Comparison of ENCODE assay signal across 28 cellular contexts in the genomic region with DNA sequence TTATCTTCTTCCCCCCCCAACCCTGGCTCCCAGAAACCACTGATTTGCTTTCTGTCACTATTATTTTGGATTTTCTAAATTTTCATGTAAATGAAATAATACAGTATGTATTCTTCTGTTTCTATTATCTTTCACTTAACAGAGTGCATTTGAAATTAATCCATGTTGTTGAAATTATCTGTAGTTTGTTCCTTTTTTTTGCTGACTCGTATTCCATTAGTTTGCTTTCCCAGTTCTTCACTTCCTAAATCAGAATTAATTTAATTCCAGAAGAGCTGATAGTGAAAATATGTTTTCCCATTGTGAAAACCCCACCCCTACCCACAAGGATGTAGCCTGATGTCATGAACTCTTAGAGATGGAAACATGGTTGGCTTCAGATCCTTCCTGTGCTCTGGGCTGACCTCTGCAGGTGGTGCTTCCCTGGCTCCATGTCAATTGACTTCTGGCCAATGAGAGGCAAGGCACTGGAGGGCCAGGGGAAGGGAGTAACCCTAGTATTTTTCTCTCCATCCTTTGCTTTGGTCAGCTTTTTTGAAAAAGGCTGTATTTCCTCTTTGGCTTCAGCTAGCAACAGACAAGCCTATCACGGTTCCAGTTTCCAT.
DNase-seq lines count a peak whose midpoint lies in the region; ATAC-seq, FAIRE-seq and TF ChIP-seq lines count a peak whose summit lies in the region.
"Had no signal": no experiment of that assay in that cellular context is flagged by ENCODE, and none has a peak within 500 bp of the region (broad histone marks: within the 10 kb centered on the region; RNA-seq: fewer than 3 reads in every experiment).

No MANE protein-coding gene starts in this region.

- H4K8ac ChIP-seq in H1 (ENCODE audit: extremely low read depth, insufficient read depth, low read length): no peak overlapping the region

- no peak overlapping the region for H3K4me2 ChIP-seq in H1 (ENCODE audit: insufficient read depth in 1 of 2, low read depth in 2 of 2, low read length in 2 of 2)
- H3K4me2 ChIP-seq in HepG2 (ENCODE audit: low read depth, low read length): no peak overlapping the region
- H3K4me2 ChIP-seq: A549 had no signal

- H3K27ac ChIP-seq in heart left ventricle (peak overlapping the region in 4 of 12 donors; percentile 4 to 60 (median 54)), H1 (ENCODE audit: low read depth, low read length) (no peak overlapping the region), HepG2 (ENCODE audit: extremely low read length, insufficient read depth, low read length) (no peak overlapping the region)
- H3K27ac ChIP-seq: A549, epithelial cell of prostate, neutrophil, upper lobe of right lung had no signal

- H3K23ac ChIP-seq in H1 (ENCODE audit: insufficient read length): no peak overlapping the region

- H3K79me1 ChIP-seq in H1 (ENCODE audit: low read depth, low read length): no peaks in the 10 kb centered on the region

- H2AFZ ChIP-seq in H1 (ENCODE audit: low read length) (no peak overlapping the region), HepG2 (ENCODE audit: low read length) (no peak overlapping the region)

- peak; percentile 45 for FAIRE-seq in H1 (lab: Jason Lieb, UNC)
- no peak for FAIRE-seq in HepG2 (lab: Jason Lieb, UNC)
- FAIRE-seq: A549, keratinocyte, small intestine had no signal

- H3K9ac ChIP-seq in H1 (replicated peaks in 1 of 4; ENCODE audit: extremely low read depth in 1 of 4, low read depth in 3 of 4, low read length in 3 of 4): no peak overlapping the region
- H3K9ac ChIP-seq in HepG2 (ENCODE audit: insufficient read depth, low read depth, low read length): no peak overlapping the region

- POLR2A ChIA-PET in H1 (lab: Charles Lee; ENCODE audit: partially characterized antibody) (no interaction called here), HepG2 (lab: Yijun Ruan, JAX) (no interaction called here)

- H2BK120ac ChIP-seq in H1 (replicated peaks; ENCODE audit: low read depth, low read length): no peak overlapping the region

- H2BK12ac ChIP-seq in H1 (ENCODE audit: low read depth, low read length): no peak overlapping the region

- H2BK20ac ChIP-seq in H1 (ENCODE audit: low read length): no peak overlapping the region

- TF ChIP-seq RAD21 in H1 (IDR thresholded peaks at IDR 0.05 in 1 of 2, conservative IDR thresholded peaks at IDR 0.05 in 1 of 2; ENCODE audit: low read depth in 2 of 2, low read length in 2 of 2) (peak; percentile 16 to 23; a peak in 2 of 4 replicates), HepG2 (CRISPR knock-in tag; IDR thresholded peaks at IDR 0.05) (no peak)

- H4K20me1 ChIP-seq in H1 (replicated peaks in 1 of 2; ENCODE audit: control insufficient read depth in 1 of 2, insufficient read depth in 2 of 2, low read length in 2 of 2): no peaks in the 10 kb centered on the region
- no peaks in the 10 kb centered on the region for H4K20me1 ChIP-seq in HepG2 (ENCODE audit: insufficient read depth, low read length)

- H3K4ac ChIP-seq in H1 (replicated peaks; ENCODE audit: insufficient read length, low read depth, low read length): no peak overlapping the region

- H4K5ac ChIP-seq in H1 (ENCODE audit: insufficient read length, low read depth, low read length): no peak overlapping the region

- peak; percentile 35 to 86 (median 48) for ATAC-seq in heart left ventricle
- peak; percentile 33; the same call in 1 of the 3 replicates for ATAC-seq in HepG2
- no peak for ATAC-seq in GM18909 (IDR thresholded peaks at IDR 0.05; ENCODE audit: poor library complexity, unreplicated experiment)
- no peak for ATAC-seq in GM21723 (IDR thresholded peaks at IDR 0.05; ENCODE audit: unreplicated experiment)
- no peak for ATAC-seq in GM18870 (IDR thresholded peaks at IDR 0.05; ENCODE audit: unreplicated experiment)
- ATAC-seq: A549, HCT116, upper lobe of right lung had no signal

- H3K27me3 ChIP-seq in heart left ventricle: no peaks in the 10 kb centered on the region
- no peaks in the 10 kb centered on the region for H3K27me3 ChIP-seq in H1 (replicated peaks in 1 of 4; ENCODE audit: control insufficient read depth in 3 of 4, extremely low read depth in 1 of 4, insufficient read depth in 3 of 4, low read length in 3 of 4)
- no peaks in the 10 kb centered on the region for H3K27me3 ChIP-seq in HepG2 (ENCODE audit: control insufficient read depth in 1 of 2, insufficient read depth in 2 of 2, low read length in 2 of 2)
- H3K27me3 ChIP-seq: neutrophil, upper lobe of right lung had no signal

- no peak overlapping the region for H3K18ac ChIP-seq in H1 (ENCODE audit: extremely low read depth, low read length)

- H2BK15ac ChIP-seq in H1 (ENCODE audit: low read length): no peak overlapping the region

- peaks cover 0 to 3% (median 0%) of the 10 kb centered on the region in 12 donors for H3K9me3 ChIP-seq in heart left ventricle
- no peaks in the 10 kb centered on the region for H3K9me3 ChIP-seq in H1 (ENCODE audit: insufficient read depth in 2 of 2, low read depth in 1 of 2, low read length in 1 of 2)
- H3K9me3 ChIP-seq in HepG2 (ENCODE audit: low read length): no peaks in the 10 kb centered on the region
- H3K9me3 ChIP-seq: A549, neutrophil, upper lobe of right lung had no signal

- peak in 1 of 12 donors; percentile 11 for TF ChIP-seq CTCF in heart left ventricle (IDR thresholded peaks at IDR 0.05)
- peak; percentile 12 to 32 (median 31); a peak in 3 of 4 replicates for TF ChIP-seq CTCF in H1 (IDR thresholded peaks at IDR 0.05; ENCODE audit: control extremely low read depth in 1 of 3, insufficient read depth in 1 of 3, low read depth in 1 of 3, low read length in 3 of 3)
- no peak for TF ChIP-seq CTCF in HepG2 (CRISPR knock-in tag; IDR thresholded peaks at IDR 0.05)

- intact Hi-C loops in heart left ventricle (cut with DNase I): no loop called here
- intact Hi-C loops in cardiac septum (cut with DNase I): no loop called here
- intact Hi-C loops in HepG2 (cut with micrococcal nuclease; ENCODE audit: unreplicated experiment): no loop called here

- no peak overlapping the region for H4K91ac ChIP-seq in H1 (replicated peaks; ENCODE audit: insufficient read length, low read length)

- H3K36me3 ChIP-seq in heart left ventricle (no peaks in the 10 kb centered on the region), H1 (ENCODE audit: control insufficient read depth in 2 of 4, insufficient read depth in 4 of 4, low read length in 3 of 4) (no peaks in the 10 kb centered on the region), HepG2 (replicated peaks in 1 of 2; ENCODE audit: control insufficient read depth in 1 of 2, insufficient read depth in 2 of 2, low read length in 2 of 2) (no peaks in the 10 kb centered on the region)
- H3K36me3 ChIP-seq: neutrophil, upper lobe of right lung had no signal

- no peak overlapping the region for H2AK5ac ChIP-seq in H1 (ENCODE audit: low read depth, low read length)

- peaks cover 0 to 30% (median 8%) of the 10 kb centered on the region in 12 donors for H3K4me1 ChIP-seq in heart left ventricle
- peaks cover 0 to 6% (median 2%) of the 10 kb centered on the region in 4 experiments; a peak in 1 of 7 replicates for H3K4me1 ChIP-seq in H1 (replicated peaks in 1 of 4; ENCODE audit: control insufficient read depth in 3 of 4, insufficient read depth in 4 of 4, low read length in 3 of 4)
- H3K4me1 ChIP-seq in HepG2 (ENCODE audit: insufficient read depth, low read length): no peaks in the 10 kb centered on the region
- H3K4me1 ChIP-seq: A549, upper lobe of right lung had no signal

- H3K79me2 ChIP-seq in H1 (ENCODE audit: control insufficient read depth in 1 of 2, insufficient read depth in 2 of 2, low read length in 2 of 2) (no peaks in the 10 kb centered on the region), HepG2 (ENCODE audit: insufficient read depth, low read length) (no peaks in the 10 kb centered on the region)

- TF ChIP-seq EP300 in H1 (IDR thresholded peaks at IDR 0.05; ENCODE audit: borderline replicate concordance in 1 of 2, low read depth in 2 of 2, low read length in 2 of 2): no peak
- TF ChIP-seq EP300 in HepG2 (IDR thresholded peaks at IDR 0.05; ENCODE audit: low read depth in 2 of 2, low read length in 2 of 2): no peak
- no peak for TF ChIP-seq EP300 in HepG2 (CRISPR knock-in tag; IDR thresholded peaks at IDR 0.05; ENCODE audit: borderline replicate concordance)

- no peak overlapping the region for H3K56ac ChIP-seq in H1 (replicated peaks; ENCODE audit: insufficient read length, low read depth, low read length)

- TF ChIP-seq POLR2A in heart left ventricle (IDR thresholded peaks at IDR 0.05): no peak
- TF ChIP-seq POLR2A in H1 (IDR thresholded peaks at IDR 0.05; ENCODE audit: control extremely low read depth in 1 of 2, low read depth in 2 of 2, low read length in 2 of 2): no peak
- no peak for TF ChIP-seq POLR2A in HepG2 (IDR thresholded peaks at IDR 0.05; ENCODE audit: insufficient read depth in 1 of 2, low read depth in 2 of 2, low read length in 2 of 2)

- no peak overlapping the region for H2BK5ac ChIP-seq in H1 (ENCODE audit: low read depth, low read length)

- H3K23me2 ChIP-seq in H1 (ENCODE audit: low read depth, low read length): no peaks in the 10 kb centered on the region

- H3K4me3 ChIP-seq in heart left ventricle (no peak overlapping the region), H1 (ENCODE audit: extremely low read depth in 1 of 4, insufficient read depth in 2 of 4, low read depth in 3 of 4, low read length in 4 of 4) (no peak overlapping the region), HepG2 (replicated peaks in 1 of 3; ENCODE audit: insufficient read depth in 1 of 3, low read depth in 2 of 3, low read length in 3 of 3) (no peak overlapping the region)
- H3K4me3 ChIP-seq: A549, upper lobe of right lung had no signal

- 41 to 58% (median 49%) methylated on average over 2 of the region's 2 CpGs for WGBS in heart left ventricle, 4 donors
- 91% methylated on average over 2 of the region's 2 CpGs; no CpG with 5 or more reads in 1 of the 2 experiments for WGBS in H1 (ENCODE audit: extremely low coverage in 1 of 2, insufficient coverage in 1 of 2, insufficient read length in 1 of 2, insufficient replicate concordance in 2 of 2, low coverage in 1 of 2, low lambda C conversion rate in 2 of 2, missing lambda C conversion rate in 1 of 2), 2 experiments
- 4% methylated on average over 2 of the region's 2 CpGs for WGBS in HepG2 (ENCODE audit: low lambda C conversion rate)

- CTCF ChIA-PET in H1 (lab: Charles Lee; ENCODE audit: partially characterized antibody): interaction anchor here (0.7 kb wide), 2 partner anchors 10 to 12 kb away, joined by 3 to 5 read pairs; no protein-coding TSS in a partner anchor
- CTCF ChIA-PET in HepG2 (lab: Yijun Ruan, JAX; ENCODE audit: low intra/inter-chr PET ratio, low total read pairs): no interaction called here

- peak in 3 of 5 donors; percentile 29 to 55 (median 37) for DNase-seq in heart left ventricle
- DNase-seq in cardiac septum (ENCODE audit: low spot score): no peak
- DNase-seq in H1 (ENCODE audit: low read depth in 1 of 2, low spot score in 2 of 2): no peak
- no peak for DNase-seq in HepG2 (ENCODE audit: low spot score)
- DNase-seq in stimulated activated CD4-positive, alpha-beta T cell treated with anti-CD3 and anti-CD28 coated beads, Interleukin-4, amount 100 ng/mL, for 1 hour: no peak
- DNase-seq: activated CD4-positive, alpha-beta T cell treated with anti-CD3 and anti-CD28 coated beads, Interleukin-2, amount 50 U/mL, for 48 hours; activated CD4-positive, CD25-positive, alpha-beta regulatory T cell; activated effector memory CD4-positive, alpha-beta T cell treated with anti-CD3 and anti-CD28 coated beads, Interleukin-2, amount 50 U/mL, for 16 hours; foreskin melanocyte; mammary epithelial cell; NCI-H1105; NCI-H2029; NCI-H2227 treated with DMSO at 0.1 percent for 48 hours; NCI-H774; SHP77; small intestine; stimulated activated CD4-positive, alpha-beta T cell treated with anti-CD3 and anti-CD28 coated beads, Interleukin-2, amount 100 ng/mL, for 24 hours; substantia nigra; SW 1271; upper lobe of right lung had no signal

- in situ Hi-C loops in HepG2 (cut with HindIII; ENCODE audit: extremely low pct_ligation_motif_present, low pct_unique_long_range_greater_than_20kb): no loop called here

- H3K14ac ChIP-seq in H1 (ENCODE audit: insufficient read length): no peak overlapping the region

- BruUV-seq in HepG2 (replicated peaks; lab: Mats Ljungman, UMichigan): no TSS peak

Comparison
In these comparisons a context has a peak if more than half of its experiments do, and no peak if none do; other contexts are left out.
1. DNase-seq: peak in heart left ventricle (3 of 5); none in cardiac septum (single experiment), H1 (0 of 2), HepG2 (single experiment) and stimulated activated CD4-positive, alpha-beta T cell treated with anti-CD3 and anti-CD28 coated beads, Interleukin-4, amount 100 ng/mL, for 1 hour (single experiment).
2. ATAC-seq: peak in heart left ventricle (4 of 4) and HepG2 (single experiment); none in GM18909 (single experiment), GM21723 (single experiment) and GM18870 (single experiment).